ENCODE assay signal across 14 cellular contexts in the genomic region with DNA sequence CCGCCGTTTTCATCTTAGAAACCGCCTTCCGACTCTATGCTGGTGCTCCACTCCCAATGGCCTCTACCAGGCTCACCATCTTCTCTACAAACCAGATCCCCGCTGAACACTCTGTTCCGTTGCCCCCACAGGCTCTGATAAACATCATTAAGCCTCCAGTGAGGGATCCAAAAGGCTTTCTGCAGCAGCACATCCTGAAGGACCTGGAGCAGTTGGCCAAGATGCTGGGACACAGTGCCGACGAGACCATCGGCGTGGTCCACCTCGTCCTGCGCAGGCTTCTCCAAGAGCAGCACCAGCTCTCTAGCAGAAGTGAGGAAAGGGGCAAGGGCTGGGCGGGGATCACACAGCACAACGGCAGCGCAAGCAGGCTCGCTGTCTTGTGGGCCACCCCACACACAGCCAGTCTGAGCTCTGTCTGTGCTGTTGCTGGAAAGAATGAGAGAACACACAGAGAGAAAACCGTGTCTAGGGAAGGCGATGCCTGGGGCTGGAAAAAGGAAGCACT.
"Had no signal": no experiment of that assay in that cellular context is flagged by ENCODE, and none has a peak within 500 bp of the region (broad histone marks: within the 10 kb centered on the region; RNA-seq: fewer than 3 reads in every experiment).

No MANE protein-coding gene starts in this region.

- DNase-seq: activated naive CD4-positive, alpha-beta T cell treated with Interleukin-2 at 50 U/mL for 16 hours; dorsolateral prefrontal cortex; glutamatergic neuron; left colon; stimulated activated CD4-positive, alpha-beta T cell treated with anti-CD3 and anti-CD28 coated beads, Interleukin-4, amount 100 ng/mL, for 4 hours; SW 1271; T1000; uterus had no signal

- H3K9me3 ChIP-seq: breast epithelium, ovary, SJSA1, tibial artery, uterus had no signal

- H3K4me1 ChIP-seq: breast epithelium, tibial artery, uterus had no signal

- H3K27ac ChIP-seq: breast epithelium, dorsolateral prefrontal cortex, ovary, SJSA1, skin epidermis, tibial artery, uterus had no signal

- ATAC-seq: esophagus mucosa, left colon had no signal

- H3K27me3 ChIP-seq: breast epithelium, dorsolateral prefrontal cortex, ovary, SJSA1, tibial artery, uterus had no signal

- H3K4me3 ChIP-seq: breast epithelium, dorsolateral prefrontal cortex, ovary, SJSA1, skin epidermis, tibial artery, uterus had no signal

- H3K36me3 ChIP-seq: ovary, uterus had no signal
